Comparison of ENCODE assay signal across 17 cellular contexts in genomic region chr12:96185914-96186313, GRCh38. TPM values are rescaled to one million over a fixed set of nuclear protein-coding genes. Genes with fewer than 3 reads are reported as not detected.
A peak's percentile ranks its signal among the peaks of the same experiment; 100 is the strongest.
DNase-seq lines count a peak whose midpoint lies in the region; ATAC-seq and TF ChIP-seq lines count a peak whose summit lies in the region.
"Had no signal": no experiment of that assay in that cellular context is flagged by ENCODE, and none has a peak within 500 bp of the region (broad histone marks: within the 10 kb centered on the region; RNA-seq: fewer than 3 reads in every experiment).

No MANE protein-coding gene starts in this region.

- no peaks in the 10 kb centered on the region; the same call in 1 of the 2 replicates for H3K9me2 ChIP-seq in GM23338 (ENCODE audit: insufficient read depth)

- H2AFZ ChIP-seq in GM23338 = peak overlapping the region; percentile 63

- H3K27me3 ChIP-seq in GM23338 (ENCODE audit: insufficient read depth) = no peaks in the 10 kb centered on the region
- no peaks in the 10 kb centered on the region for H3K27me3 ChIP-seq in H7 (ENCODE audit: control insufficient read depth, insufficient read depth, low read length)

- peaks cover 29% of the 10 kb centered on the region for H3K4me1 Mint-ChIP-seq in activated naive CD8-positive, alpha-beta T cell (ENCODE audit: low read depth)
- peaks cover 29% of the 10 kb centered on the region for H3K4me1 Mint-ChIP-seq in activated naive CD8-positive, alpha-beta T cell treated with anti-CD3 and anti-CD28 coated beads for 36 hours
- peaks cover 5% of the 10 kb centered on the region; the same call in 2 of the 3 replicates for H3K4me1 Mint-ChIP-seq in GM23338

- no peak for TF ChIP-seq CTCF in GM23338 (conservative IDR thresholded peaks at IDR 0.05; ENCODE audit: low read depth in 2 of 2)

- peak overlapping the region; percentile 51 for H3K27ac Mint-ChIP-seq in activated naive CD8-positive, alpha-beta T cell
- no peak overlapping the region for H3K27ac Mint-ChIP-seq in activated naive CD8-positive, alpha-beta T cell treated with anti-CD3 and anti-CD28 coated beads for 36 hours
- no peak overlapping the region for H3K27ac Mint-ChIP-seq in GM23338
- H3K27ac Mint-ChIP-seq: CD4-positive, CD25-positive, alpha-beta regulatory T cell had no signal

- no peaks in the 10 kb centered on the region for H4K20me1 ChIP-seq in GM23338 (replicated peaks; ENCODE audit: insufficient read depth)

- no peaks in the 10 kb centered on the region for H3F3A ChIP-seq in GM23338 (replicated peaks; ENCODE audit: low read depth)

- H3K9me3 Mint-ChIP-seq in activated naive CD8-positive, alpha-beta T cell (ENCODE audit: low read depth) = no peaks in the 10 kb centered on the region
- peaks cover 10% of the 10 kb centered on the region for H3K9me3 Mint-ChIP-seq in activated naive CD8-positive, alpha-beta T cell treated with anti-CD3 and anti-CD28 coated beads for 36 hours
- H3K9me3 Mint-ChIP-seq in GM23338 = no peaks in the 10 kb centered on the region
- H3K9me3 Mint-ChIP-seq: CD8-positive, alpha-beta memory T cell had no signal

- no peak overlapping the region for H3K27ac ChIP-seq in GM23338 (ENCODE audit: low read depth)
- H3K27ac ChIP-seq: 22Rv1 had no signal

- H3K4me2 ChIP-seq in GM23338 = no peak overlapping the region

- H3K36me3 ChIP-seq in GM23338 (ENCODE audit: insufficient read depth) = no peaks in the 10 kb centered on the region
- H3K36me3 ChIP-seq in H7 (replicated peaks; ENCODE audit: control insufficient read depth, insufficient read depth, low read length) = no peaks in the 10 kb centered on the region

- no peaks in the 10 kb centered on the region for H3K79me2 ChIP-seq in GM23338 (replicated peaks; ENCODE audit: insufficient read depth)

- no peak for DNase-seq in activated naive CD8-positive, alpha-beta T cell treated with anti-CD3 and anti-CD28 coated beads for 36 hours
- DNase-seq in GM23338 (ENCODE audit: low spot score) (no peak), cerebellar cortex (ENCODE audit: low spot score) (peak; percentile 50), H7 (no peak), occipital lobe (lab: John Stamatoyannopoulos, UW) (no peak)
- DNase-seq: C1 segment of cervical spinal cord; CD4-positive, CD25-positive, alpha-beta regulatory T cell; CD8-positive, alpha-beta memory T cell; COR-L47; DMS 273 treated with DMSO at 0.1 percent for 48 hours; DMS53; DND-41; EL; HCEC 1CT had no signal

- no peaks in the 10 kb centered on the region for H3K4me1 ChIP-seq in GM23338 (ENCODE audit: insufficient read depth)

- no peak for ATAC-seq in GM23338
- ATAC-seq in GM19395 (IDR thresholded peaks at IDR 0.05; ENCODE audit: unreplicated experiment) = no peak

- H3K27me3 Mint-ChIP-seq in activated naive CD8-positive, alpha-beta T cell = no peaks in the 10 kb centered on the region
- no peaks in the 10 kb centered on the region for H3K27me3 Mint-ChIP-seq in activated naive CD8-positive, alpha-beta T cell treated with anti-CD3 and anti-CD28 coated beads for 36 hours
- peaks cover 3% of the 10 kb centered on the region for H3K27me3 Mint-ChIP-seq in GM23338 (ENCODE audit: insufficient read depth, low read depth, poor library complexity)
- H3K27me3 Mint-ChIP-seq: CD4-positive, CD25-positive, alpha-beta regulatory T cell had no signal

- no peak overlapping the region for H3K4me3 Mint-ChIP-seq in activated naive CD8-positive, alpha-beta T cell
- H3K4me3 Mint-ChIP-seq in activated naive CD8-positive, alpha-beta T cell treated with anti-CD3 and anti-CD28 coated beads for 36 hours = no peak overlapping the region
- H3K4me3 Mint-ChIP-seq in GM23338 = no peak overlapping the region
- H3K4me3 Mint-ChIP-seq: CD8-positive, alpha-beta memory T cell had no signal

- H3K4me3 ChIP-seq in GM23338 (no peak overlapping the region), H7 (ENCODE audit: insufficient read depth, low read depth, low read length) (no peak overlapping the region)

- H3K36me3 Mint-ChIP-seq in activated naive CD8-positive, alpha-beta T cell = no peaks in the 10 kb centered on the region
- peaks cover 2% of the 10 kb centered on the region for H3K36me3 Mint-ChIP-seq in activated naive CD8-positive, alpha-beta T cell treated with anti-CD3 and anti-CD28 coated beads for 36 hours
- no peaks in the 10 kb centered on the region for H3K36me3 Mint-ChIP-seq in GM23338 (ENCODE audit: low read depth)
- H3K36me3 Mint-ChIP-seq: CD4-positive, CD25-positive, alpha-beta regulatory T cell; CD8-positive, alpha-beta memory T cell had no signal

TF ChIP-seq in GM23338, 12 proteins besides CTCF, POLR2A, EP300 and RAD21:
- TF ChIP-seq EZH2phosphoT487 (IDR thresholded peaks at IDR 0.05; ENCODE audit: unreplicated experiment) = no peak

RNA-seq across cellular contexts. Expression of gene ELK3, which starts 8.3 kb away (rescaled TPM):
- 10 to 100 TPM; 10.9 to 12.6 TPM for total RNA-seq in activated naive CD8-positive, alpha-beta T cell treated with anti-CD3 and anti-CD28 coated beads for 36 hours
- total RNA-seq in GM23338 (2014; rRNA removed; shearing (Covaris generic)) = 8.3 and 12.1 TPM in 2 replicates
- polyA plus RNA-seq in GM23338 (2016; fragmentation: Nextera tagmentation; extraction: Ambion mirVana) = 5.5 and 6.5 TPM in 2 replicates
- total RNA-seq in H7 (2014; rRNA removed; shearing (Covaris generic)) = 23.8 and 27.6 TPM in 2 replicates
- 1.9 TPM for total RNA-seq in occipital lobe
